Comparison of ENCODE assay signal across 29 cellular contexts in the genomic region with DNA sequence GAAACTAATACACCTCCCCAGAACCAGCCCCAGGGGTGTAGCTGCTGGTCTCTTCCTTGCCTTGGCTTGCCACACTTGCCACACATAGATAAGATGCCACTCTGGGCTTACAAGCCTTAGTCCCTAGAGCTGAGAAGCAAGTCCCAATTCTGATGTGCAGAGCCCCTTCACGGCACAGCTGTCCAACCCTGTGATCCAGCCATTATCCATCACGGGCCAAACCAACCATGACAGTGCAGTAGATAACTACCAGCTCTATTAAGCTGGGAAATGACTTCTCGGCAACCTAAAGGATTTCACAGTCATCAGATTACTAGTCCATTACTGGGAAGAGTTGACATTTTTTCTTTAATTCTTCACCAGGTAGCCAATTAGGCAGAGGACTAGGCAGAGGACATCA.
"Had no signal": no experiment of that assay in that cellular context is flagged by ENCODE, and none has a peak within 500 bp of the region (broad histone marks: within the 10 kb centered on the region; RNA-seq: fewer than 3 reads in every experiment).

No MANE protein-coding gene starts in this region.

- DNase-seq: activated CD4-positive, alpha-beta T cell treated with anti-CD3 and anti-CD28 coated beads, Interleukin-2, amount 10 ng/mL, durations not matched to agents 24 days and 14 days; activated CD4-positive, alpha-beta T cell treated with anti-CD3 and anti-CD28 coated beads, Interleukin-2, amount 50 U/mL, for 4 hours; activated CD8-positive, alpha-beta T cell treated with anti-CD3 and anti-CD28 coated beads for 36 hours; activated effector memory CD4-positive, alpha-beta T cell treated with anti-CD3 and anti-CD28 coated beads, Interleukin-2, amount 50 U/mL, for 16 hours; activated naive CD4-positive, alpha-beta T cell; activated naive CD4-positive, alpha-beta T cell treated with anti-CD3 and anti-CD28 coated beads, Interleukin-2, amount 50 U/mL, for 16 hours; activated naive CD8-positive, alpha-beta T cell treated with anti-CD3 and anti-CD28 coated beads for 36 hours; activated T-cell treated with anti-CD3 and anti-CD28 coated beads, Interleukin-2, amount 50 U/mL, for 1 hour; activated T-cell treated with anti-CD3 and anti-CD28 coated beads, Interleukin-2, amount 50 U/mL, for 72 hours; amniotic stem cell; aorta; brain microvascular endothelial cell; MM.1S; MV-4-11; NCI-H1092; NCI-H1436 treated with DMSO at 0.1 percent for 48 hours; NCI-H1694 treated with DMSO at 0.1 percent for 48 hours; NCI-H2081; NCI-H345; NCI-H524 treated with DMSO at 0.1 percent for 48 hours; SHP77; T1000 had no signal

- H3K9me3 Mint-ChIP-seq: activated CD4-positive, alpha-beta T cell treated with anti-CD3 and anti-CD28 coated beads, Interleukin-2, amount 10 ng/mL, durations not matched to agents 24 days and 14 days; activated CD8-positive, alpha-beta T cell treated with anti-CD3 and anti-CD28 coated beads for 36 hours; activated naive CD8-positive, alpha-beta T cell treated with anti-CD3 and anti-CD28 coated beads for 36 hours; activated T-helper 17 cell treated with anti-CD3 and anti-CD28 coated beads, Interleukin-2, amount 50 U/mL, for 72 hours had no signal

- H3K27me3 ChIP-seq: brain microvascular endothelial cell, cardiac muscle cell, SJCRH30 had no signal

- H3K27me3 Mint-ChIP-seq: activated CD4-positive, alpha-beta T cell treated with anti-CD3 and anti-CD28 coated beads, Interleukin-2, amount 10 ng/mL, durations not matched to agents 24 days and 14 days; activated CD8-positive, alpha-beta T cell treated with anti-CD3 and anti-CD28 coated beads for 36 hours; activated naive CD8-positive, alpha-beta T cell treated with anti-CD3 and anti-CD28 coated beads for 36 hours; central memory CD8-positive, alpha-beta T cell had no signal

- H3K9ac ChIP-seq: KMS-11 had no signal

- H3K9me3 ChIP-seq: SJCRH30 had no signal

- ATAC-seq: activated CD8-positive, alpha-beta T cell treated with anti-CD3 and anti-CD28 coated beads for 36 hours; activated T-cell treated with anti-CD3 and anti-CD28 coated beads, Interleukin-2, amount 50 U/mL, for 72 hours; activated T-helper 17 cell treated with anti-CD3 and anti-CD28 coated beads, Interleukin-2, amount 50 U/mL, for 72 hours; Panc1 had no signal

- H3K4me1 ChIP-seq: SJCRH30 had no signal

- H3K4me1 Mint-ChIP-seq: activated CD4-positive, alpha-beta T cell treated with anti-CD3 and anti-CD28 coated beads, Interleukin-2, amount 10 ng/mL, durations not matched to agents 24 days and 14 days; activated naive CD8-positive, alpha-beta T cell treated with anti-CD3 and anti-CD28 coated beads for 36 hours; activated T-helper 17 cell treated with anti-CD3 and anti-CD28 coated beads, Interleukin-2, amount 50 U/mL, for 72 hours; central memory CD8-positive, alpha-beta T cell had no signal

- H3K27ac Mint-ChIP-seq: activated CD4-positive, alpha-beta T cell treated with anti-CD3 and anti-CD28 coated beads, Interleukin-2, amount 10 ng/mL, durations not matched to agents 24 days and 14 days; activated CD8-positive, alpha-beta T cell treated with anti-CD3 and anti-CD28 coated beads for 36 hours; activated naive CD8-positive, alpha-beta T cell treated with anti-CD3 and anti-CD28 coated beads for 36 hours; activated T-cell treated with anti-CD3 and anti-CD28 coated beads, Interleukin-2, amount 50 U/mL, for 72 hours; activated T-helper 17 cell treated with anti-CD3 and anti-CD28 coated beads, Interleukin-2, amount 50 U/mL, for 72 hours had no signal

- H3K36me3 ChIP-seq: brain microvascular endothelial cell, cardiac muscle cell, SJCRH30 had no signal

- H3K4me3 Mint-ChIP-seq: activated CD4-positive, alpha-beta T cell treated with anti-CD3 and anti-CD28 coated beads, Interleukin-2, amount 10 ng/mL, durations not matched to agents 24 days and 14 days; activated CD8-positive, alpha-beta T cell treated with anti-CD3 and anti-CD28 coated beads for 36 hours; activated naive CD8-positive, alpha-beta T cell treated with anti-CD3 and anti-CD28 coated beads for 36 hours; activated T-cell treated with anti-CD3 and anti-CD28 coated beads, Interleukin-2, amount 50 U/mL, for 72 hours; activated T-helper 17 cell treated with anti-CD3 and anti-CD28 coated beads, Interleukin-2, amount 50 U/mL, for 72 hours; central memory CD8-positive, alpha-beta T cell had no signal

- H3K4me3 ChIP-seq: cardiac muscle cell, SJCRH30, SK-N-MC had no signal

- H3K4me2 ChIP-seq: KMS-11 had no signal

- H3K27ac ChIP-seq: brain microvascular endothelial cell, cardiac muscle cell, KMS-11, SJCRH30, SK-N-MC had no signal

- H3K36me3 Mint-ChIP-seq: activated naive CD8-positive, alpha-beta T cell treated with anti-CD3 and anti-CD28 coated beads for 36 hours had no signal
